26 cellular contexts compared by ENCODE assay signal in the genomic region with DNA sequence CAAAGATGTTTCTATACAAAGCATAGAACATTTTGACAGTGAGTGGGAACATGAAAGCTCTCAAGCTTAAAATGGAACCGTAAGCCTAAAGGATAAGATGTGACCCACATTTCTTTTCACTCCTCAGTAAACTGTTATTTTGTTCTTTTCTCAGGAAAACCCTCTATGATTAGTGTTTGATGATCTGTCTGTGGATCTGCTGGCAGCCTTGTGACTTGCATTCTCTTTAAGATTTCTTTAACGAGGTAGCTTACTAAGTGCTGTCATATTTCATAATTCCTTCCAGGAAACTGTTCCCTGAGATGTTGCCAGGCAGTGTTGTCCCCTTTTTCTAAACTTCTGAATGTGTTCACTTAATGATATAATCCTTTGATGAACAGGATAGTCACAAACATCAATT.
"Had no signal": no experiment of that assay in that cellular context is flagged by ENCODE, and none has a peak within 500 bp of the region (broad histone marks: within the 10 kb centered on the region; RNA-seq: fewer than 3 reads in every experiment).

No MANE protein-coding gene starts in this region.

- DNase-seq: naive thymus-derived CD4-positive, alpha-beta T cell; natural killer cell; occipital lobe; ovary; posterior cingulate gyrus; psoas muscle; retina; right cardiac atrium; right lobe of liver; sigmoid colon; small intestine; stimulated activated CD4-positive, alpha-beta T cell treated with anti-CD3 and anti-CD28 coated beads, Interleukin-15, amount 100 ng/mL, for 24 hours; stimulated activated CD4-positive, alpha-beta T cell treated with anti-CD3 and anti-CD28 coated beads, Interleukin-2, amount 100 ng/mL, for 24 hours; stimulated activated CD4-positive, alpha-beta T cell treated with anti-CD3 and anti-CD28 coated beads, Interleukin-2, amount 100 ng/mL, for 48 hours; stimulated activated CD4-positive, alpha-beta T cell treated with anti-CD3 and anti-CD28 coated beads, Interleukin-4, amount 100 ng/mL, for 24 hours; stimulated activated naive B cell treated with anti-CD40 and anti-IgM and Interleukin-4, amounts not matched to agents 10 μg/mL and 1 μg/mL and 100 μg/mL, for 72 hours; stimulated activated naive CD4-positive, alpha-beta T cell treated with Interleukin-2 at 50 U/mL for 16 hours; stomach; testis; tibial artery; transverse colon; upper lobe of right lung; uterus had no signal

- H3K36me3 ChIP-seq: neural progenitor cell, ovary, right lobe of liver, sigmoid colon, stomach, suprapubic skin, tibial artery, transverse colon, upper lobe of right lung, uterus had no signal

- H3K9me3 ChIP-seq: ovary, psoas muscle, right lobe of liver, sigmoid colon, stomach, suprapubic skin, testis, tibial artery, transverse colon, upper lobe of right lung, uterus had no signal

- FAIRE-seq: small intestine had no signal

- H3K4me1 ChIP-seq: neural progenitor cell, parathyroid adenoma, psoas muscle, right lobe of liver, sigmoid colon, stomach, suprapubic skin, testis, tibial artery, transverse colon, upper lobe of right lung, uterus had no signal

- H3K9ac ChIP-seq: neural progenitor cell, parathyroid adenoma had no signal

- H3K4me3 ChIP-seq: neural progenitor cell, ovary, psoas muscle, right lobe of liver, sigmoid colon, stomach, suprapubic skin, testis, tibial artery, transverse colon, upper lobe of right lung, uterus had no signal

- H3K27ac ChIP-seq: neural progenitor cell, ovary, parathyroid adenoma, psoas muscle, right lobe of liver, sigmoid colon, stomach, suprapubic skin, testis, tibial artery, transverse colon, upper lobe of right lung, uterus had no signal
